ENCODE assay signal across 33 cellular contexts in the genomic region with DNA sequence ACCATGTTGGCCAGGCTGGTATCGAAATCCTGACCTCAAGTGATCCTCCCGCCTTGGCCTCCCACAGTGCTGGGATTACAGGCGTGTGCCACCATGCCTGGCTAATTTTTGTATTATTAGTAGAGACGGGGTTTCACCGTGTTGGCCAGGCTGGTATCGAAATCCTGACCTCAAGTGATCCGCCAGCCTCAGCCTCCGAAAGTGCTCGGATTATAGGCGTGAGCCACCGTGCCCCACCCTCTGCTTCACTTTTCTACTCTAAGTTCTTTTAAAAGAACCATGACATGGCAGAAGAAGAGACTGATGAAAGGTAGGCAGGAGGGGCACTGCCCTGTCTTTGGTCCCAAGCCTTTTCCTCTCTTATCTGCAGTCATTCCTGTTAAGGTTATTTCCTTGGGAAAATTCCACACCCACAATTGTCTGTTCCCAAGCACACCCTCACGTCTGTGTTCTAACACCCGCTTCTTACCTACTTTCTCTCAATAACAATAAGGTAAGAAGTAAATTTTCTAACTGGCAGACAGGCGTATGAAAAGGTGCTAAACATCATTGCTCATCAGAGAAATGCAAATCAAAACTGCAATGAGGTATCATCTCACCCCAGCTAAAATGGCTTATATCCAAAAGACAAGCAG.
"Had no signal": no experiment of that assay in that cellular context is flagged by ENCODE, and none has a peak within 500 bp of the region (broad histone marks: within the 10 kb centered on the region; RNA-seq: fewer than 3 reads in every experiment).

No MANE protein-coding gene starts in this region.

- H3K4me2 ChIP-seq: KMS-11 had no signal

- H3K9ac ChIP-seq: KMS-11 had no signal

- H3K9me3 ChIP-seq: MG63 had no signal

- H3K4me3 ChIP-seq: MG63 had no signal

- H3K27ac ChIP-seq: KMS-11 had no signal

- H3K27me3 ChIP-seq: MG63 had no signal

- DNase-seq: Karpas-422, Kasumi-1, KG1, MG63, MM.1S, NCI-H1048, NCI-H1092, NCI-H1092 treated with DMSO at 0.1 percent for 48 hours, NCI-H1105 treated with DMSO at 0.1 percent for 48 hours, NCI-H1417, NCI-H1417 treated with DMSO at 0.1 percent for 48 hours, NCI-H1436, NCI-H1436 treated with DMSO at 0.1 percent for 48 hours, NCI-H146, NCI-H1694, NCI-H1694 treated with DMSO at 0.1 percent for 48 hours, NCI-H187, NCI-H187 treated with DMSO at 0.1 percent for 48 hours, NCI-H1930, NCI-H2029, NCI-H2029 treated with DMSO at 0.1 percent for 48 hours, NCI-H2081, NCI-H2081 treated with DMSO at 0.1 percent for 48 hours, NCI-H2107, NCI-H2171, NCI-H2171 treated with DMSO at 0.1 percent for 48 hours, NCI-H2227 treated with DMSO at 0.1 percent for 48 hours, NCI-H226, NCI-H345, NCI-H446, NCI-H446 treated with DMSO at 0.1 percent for 48 hours, NCI-H510A had no signal

- H3K36me3 ChIP-seq: MG63 had no signal
